8 cellular contexts compared by ENCODE assay signal in genomic region chr3:10193692-10194327, GRCh38. TPM values are rescaled to one million over a fixed set of nuclear protein-coding genes. Genes with fewer than 3 reads are reported as not detected.
A peak's percentile ranks its signal among the peaks of the same experiment; 100 is the strongest.
DNase-seq lines count a peak whose midpoint lies in the region; ATAC-seq and TF ChIP-seq lines count a peak whose summit lies in the region.

No MANE protein-coding gene starts in this region.

- H3K4me1 Mint-ChIP-seq in activated naive CD4-positive, alpha-beta T cell treated with anti-CD3 and anti-CD28 coated beads, Interleukin-2, amount 50 U/mL, for 24 hours, result peaks cover 89% of the 10 kb centered on the region
- H3K4me1 Mint-ChIP-seq in naive B cell, result peaks cover 70 to 96% (median 81%) of the 10 kb centered on the region in 3 donors

- H3K4me2 ChIP-seq in mammary epithelial cell (ENCODE audit: insufficient read depth, low read depth, low read length), result peak overlapping the region; percentile 58

- 40% methylated on average over 14 of the region's 14 CpGs for WGBS in mammary epithelial cell (ENCODE audit: low coverage, missing lambda C conversion rate)

- peaks cover 3% of the 10 kb centered on the region for H3K36me3 Mint-ChIP-seq in activated naive CD4-positive, alpha-beta T cell treated with anti-CD3 and anti-CD28 coated beads, Interleukin-2, amount 50 U/mL, for 24 hours
- H3K36me3 Mint-ChIP-seq in naive B cell, result no peaks in the 10 kb centered on the region

- H4K20me1 ChIP-seq in mammary epithelial cell (ENCODE audit: insufficient read depth, low read length), result no peaks in the 10 kb centered on the region

- H3K4me3 Mint-ChIP-seq in activated naive CD4-positive, alpha-beta T cell treated with anti-CD3 and anti-CD28 coated beads, Interleukin-2, amount 50 U/mL, for 24 hours, result peak overlapping the region; percentile 66
- peak overlapping the region; percentile 60 to 91 (median 82) for H3K4me3 Mint-ChIP-seq in naive B cell

- no peaks in the 10 kb centered on the region for H3K27me3 ChIP-seq in mammary epithelial cell (ENCODE audit: insufficient read depth, low read length)
- no peaks in the 10 kb centered on the region for H3K27me3 ChIP-seq in upper lobe of right lung

- H3K9me3 ChIP-seq in mammary epithelial cell (replicated peaks; ENCODE audit: insufficient read depth, low read length) (no peaks in the 10 kb centered on the region), upper lobe of right lung (no peaks in the 10 kb centered on the region)

- no peak for TF ChIP-seq CTCF in mammary epithelial cell (conservative IDR thresholded peaks at IDR 0.05 in 1 of 2, IDR thresholded peaks at IDR 0.05 in 1 of 2; ENCODE audit: extremely low read depth in 1 of 2, insufficient read depth in 1 of 2, low read depth in 1 of 2, low read length in 2 of 2)
- no peak for TF ChIP-seq CTCF in upper lobe of right lung (IDR thresholded peaks at IDR 0.05)

- no peaks in the 10 kb centered on the region for H3K36me3 ChIP-seq in mammary epithelial cell (ENCODE audit: insufficient read depth, low read length)
- H3K36me3 ChIP-seq in upper lobe of right lung, result no peaks in the 10 kb centered on the region

- ATAC-seq in naive B cell (ENCODE audit: low read depth in 2 of 2), result no peak
- ATAC-seq in upper lobe of right lung, result no peak
- no peak for ATAC-seq in sciatic nerve

- dilution Hi-C loops in mammary epithelial cell (cut with HindIII; ENCODE audit: low sequenced_read_pairs), result loop anchor here (5.0 kb wide), 1 partner anchor 53 kb away; the partner anchor contains the start of gene TATDN2

- TSS peak; percentile 26 for BruUV-seq in mammary epithelial cell (replicated peaks; lab: Mats Ljungman, UMichigan)

- intact Hi-C loops in mammary epithelial cell (cut with micrococcal nuclease), result loop anchor here (2.0 kb wide), 2 partner anchors 29 to 55 kb away; partner anchors contain the start of genes IRAK2 and TATDN2
- intact Hi-C loops in upper lobe of right lung (cut with DNase I), result no loop called here
- intact Hi-C loops in sciatic nerve (cut with DNase I), result no loop called here

- DNase-seq in activated naive CD4-positive, alpha-beta T cell treated with anti-CD3 and anti-CD28 coated beads, Interleukin-2, amount 50 U/mL, for 16 hours, result no peak
- no peak for DNase-seq in mammary epithelial cell
- no peak for DNase-seq in naive B cell
- no peak for DNase-seq in upper lobe of right lung
- no peak for DNase-seq in DMS153 treated with DMSO at 0.1 percent for 48 hours (lab: John Stamatoyannopoulos, UW; ENCODE audit: unreplicated experiment)
- no peak for DNase-seq in sciatic nerve (ENCODE audit: low spot score)
- DNase-seq in NCI-H2196 treated with DMSO at 0.1 percent for 48 hours (lab: John Stamatoyannopoulos, UW; ENCODE audit: unreplicated experiment), result no peak

- peaks cover 13% of the 10 kb centered on the region for H3K79me2 ChIP-seq in mammary epithelial cell (ENCODE audit: insufficient read depth, low read length)

- H3K27ac ChIP-seq in mammary epithelial cell (ENCODE audit: insufficient read depth, low read depth, low read length) (peak overlapping the region; percentile 99), upper lobe of right lung (peak overlapping the region; percentile 84)

- H3K27ac Mint-ChIP-seq in activated naive CD4-positive, alpha-beta T cell treated with anti-CD3 and anti-CD28 coated beads, Interleukin-2, amount 50 U/mL, for 24 hours, result peak overlapping the region; percentile 99
- peak overlapping the region; percentile 99 to 100 (median 100) for H3K27ac Mint-ChIP-seq in naive B cell

- H3K4me1 ChIP-seq in mammary epithelial cell (ENCODE audit: insufficient read depth, low read length), result peaks cover 74% of the 10 kb centered on the region
- peaks cover 76% of the 10 kb centered on the region for H3K4me1 ChIP-seq in upper lobe of right lung

- no peak overlapping the region for H3K4me3 ChIP-seq in mammary epithelial cell (replicated peaks in 1 of 3; ENCODE audit: insufficient read depth in 1 of 3, low read depth in 2 of 3, low read length in 3 of 3)
- no peak overlapping the region for H3K4me3 ChIP-seq in upper lobe of right lung

- peak overlapping the region; percentile 74 for H2AFZ ChIP-seq in mammary epithelial cell (ENCODE audit: low read depth, low read length)

- H3K9ac ChIP-seq in mammary epithelial cell (ENCODE audit: insufficient read depth, low read length), result peak overlapping the region; percentile 55

- in situ Hi-C loops in mammary epithelial cell (cut with MboI; ENCODE audit: low sequenced_read_pairs in 2 of 2), result no loop called here

- CTCF ChIA-PET in mammary epithelial cell (lab: Charles Lee; ENCODE audit: low non-redundant PET), result no interaction called here

- no peaks in the 10 kb centered on the region for H3K27me3 Mint-ChIP-seq in activated naive CD4-positive, alpha-beta T cell treated with anti-CD3 and anti-CD28 coated beads, Interleukin-2, amount 50 U/mL, for 24 hours
- H3K27me3 Mint-ChIP-seq in naive B cell, result no peaks in the 10 kb centered on the region

- no peaks in the 10 kb centered on the region for H3K9me3 Mint-ChIP-seq in activated naive CD4-positive, alpha-beta T cell treated with anti-CD3 and anti-CD28 coated beads, Interleukin-2, amount 50 U/mL, for 24 hours
- H3K9me3 Mint-ChIP-seq in naive B cell, result no peaks in the 10 kb centered on the region

RNA-seq across cellular contexts. Expression of gene IRAK2, which starts 29.1 kb away (rescaled TPM):
- total RNA-seq in mammary epithelial cell (10 to 100 TPM in 1 of 2 donors, 1 to 10 TPM in 1; 2.5 to 16.9 TPM), upper lobe of right lung (5.2 TPM), sciatic nerve (6.4 TPM)
- polyA plus RNA-seq in mammary epithelial cell (7.9 TPM), naive B cell (ENCODE audit: low read depth in 6 of 6) (10 to 100 TPM in 3 of 6 donors, 1 to 10 TPM in 3; 8.2 to 12.6 (median 10.1) TPM)
- polyA minus RNA-seq in mammary epithelial cell, result 6.2 TPM

RNA-seq across cellular contexts. Expression of gene VHL, which starts 52.2 kb away (rescaled TPM):
- total RNA-seq in mammary epithelial cell, result 10 to 100 TPM; 34.3 to 37.5 TPM
- 9.8 TPM for polyA plus RNA-seq in mammary epithelial cell
- polyA minus RNA-seq in mammary epithelial cell, result 38.7 TPM
- 10 to 100 TPM; 10.2 to 46.5 (median 21.4) TPM for polyA plus RNA-seq in naive B cell (ENCODE audit: low read depth in 6 of 6)
- 37.2 TPM for total RNA-seq in upper lobe of right lung
- total RNA-seq in sciatic nerve, result 27.4 TPM

RNA-seq across cellular contexts. Expression of gene TATDN2, which starts 54.4 kb away (rescaled TPM):
- total RNA-seq in mammary epithelial cell, result 10 to 100 TPM; 16.7 to 28.7 TPM
- polyA plus RNA-seq in mammary epithelial cell, result 18.8 TPM
- polyA minus RNA-seq in mammary epithelial cell, result 51.1 TPM
- polyA plus RNA-seq in naive B cell (ENCODE audit: low read depth in 6 of 6), result 10 to 100 TPM in 2 of 6 donors, 1 to 10 TPM in 4; 5.5 to 12.4 (median 9.7) TPM
- total RNA-seq in upper lobe of right lung, result 32.3 TPM
- 31.7 TPM for total RNA-seq in sciatic nerve
